20 cellular contexts compared by ENCODE assay signal in the genomic region with DNA sequence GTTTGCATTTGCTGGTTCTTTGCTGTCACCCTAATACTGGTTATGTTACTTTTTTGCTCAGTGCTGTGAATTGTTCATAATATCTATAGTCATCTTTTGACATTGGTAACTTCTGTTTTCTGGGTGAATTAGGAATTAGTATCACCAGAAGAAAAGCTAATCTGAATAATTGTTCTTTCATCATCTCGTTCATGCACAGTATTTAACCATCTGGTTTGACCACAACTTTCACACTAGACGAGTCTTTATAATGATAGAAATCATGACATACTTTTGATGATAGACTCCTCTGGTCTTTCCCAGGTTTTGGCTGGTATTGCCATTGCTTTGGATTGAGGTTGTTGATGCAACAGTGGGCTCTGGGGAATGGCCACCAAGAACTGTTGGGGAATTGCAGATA. TPM values are rescaled to one million over a fixed set of nuclear protein-coding genes. Genes with fewer than 3 reads are reported as not detected.
DNase-seq lines count a peak whose midpoint lies in the region; ATAC-seq lines count a peak whose summit lies in the region.
"Had no signal": no experiment of that assay in that cellular context is flagged by ENCODE, and none has a peak within 500 bp of the region (broad histone marks: within the 10 kb centered on the region; RNA-seq: fewer than 3 reads in every experiment).

No MANE protein-coding gene starts in this region.

- H3K4me3 ChIP-seq in MG63 = no peak overlapping the region
- H3K4me3 ChIP-seq: K562, SJSA1 had no signal

- peaks cover 16% of the 10 kb centered on the region for H3K9me3 Mint-ChIP-seq in activated CD4-positive, alpha-beta T cell treated with anti-CD3 and anti-CD28 coated beads, Interleukin-2, amount 10 ng/mL, durations not matched to agents 24 days and 14 days
- peaks cover 6% of the 10 kb centered on the region for H3K9me3 Mint-ChIP-seq in activated naive CD8-positive, alpha-beta T cell (ENCODE audit: low read depth)
- peaks cover 2% of the 10 kb centered on the region for H3K9me3 Mint-ChIP-seq in activated naive CD8-positive, alpha-beta T cell treated with anti-CD3 and anti-CD28 coated beads for 36 hours
- no peaks in the 10 kb centered on the region for H3K9me3 Mint-ChIP-seq in natural killer cell treated with Interleukin-12 subunit alpha and Interleukin-12 subunit beta and Interleukin-15 and Interleukin-18, amount 100 ng/mL, for 72 hours

- intact Hi-C loops in activated CD4-positive, alpha-beta T cell treated with anti-CD3 and anti-CD28 coated beads, Interleukin-2, amount 10 ng/mL, durations not matched to agents 24 days and 14 days (cut with micrococcal nuclease) = no loop called here

- no peaks in the 10 kb centered on the region for H3K27me3 ChIP-seq in MG63
- H3K27me3 ChIP-seq: SJSA1 had no signal

- H3K27ac Mint-ChIP-seq in activated CD4-positive, alpha-beta T cell treated with anti-CD3 and anti-CD28 coated beads, Interleukin-2, amount 10 ng/mL, durations not matched to agents 24 days and 14 days = peak overlapping the region; percentile 4
- peak overlapping the region; percentile 3 for H3K27ac Mint-ChIP-seq in activated naive CD8-positive, alpha-beta T cell
- H3K27ac Mint-ChIP-seq in activated naive CD8-positive, alpha-beta T cell treated with anti-CD3 and anti-CD28 coated beads for 36 hours = no peak overlapping the region
- peak overlapping the region in 1 of 2 donors; percentile 79 for H3K27ac Mint-ChIP-seq in natural killer cell treated with Interleukin-12 subunit alpha and Interleukin-12 subunit beta and Interleukin-15 and Interleukin-18, amount 100 ng/mL, for 72 hours
- H3K27ac Mint-ChIP-seq: H9 had no signal

- H3K9me3 ChIP-seq in MG63 = peaks cover 6% of the 10 kb centered on the region

- peaks cover 31% of the 10 kb centered on the region for H3K4me1 Mint-ChIP-seq in activated CD4-positive, alpha-beta T cell treated with anti-CD3 and anti-CD28 coated beads, Interleukin-2, amount 10 ng/mL, durations not matched to agents 24 days and 14 days
- H3K4me1 Mint-ChIP-seq in activated naive CD8-positive, alpha-beta T cell (ENCODE audit: low read depth) = peaks cover 37% of the 10 kb centered on the region
- peaks cover 23% of the 10 kb centered on the region for H3K4me1 Mint-ChIP-seq in activated naive CD8-positive, alpha-beta T cell treated with anti-CD3 and anti-CD28 coated beads for 36 hours
- H3K4me1 Mint-ChIP-seq in natural killer cell treated with Interleukin-12 subunit alpha and Interleukin-12 subunit beta and Interleukin-15 and Interleukin-18, amount 100 ng/mL, for 72 hours (ENCODE audit: low read depth in 2 of 2) = peaks cover 37 to 38% of the 10 kb centered on the region in 2 donors
- H3K4me1 Mint-ChIP-seq: H9 had no signal

- no peak for DNase-seq in activated CD4-positive, alpha-beta T cell treated with anti-CD3 and anti-CD28 coated beads, Interleukin-2, amount 10 ng/mL, durations not matched to agents 24 days and 14 days
- DNase-seq in activated CD4-positive, alpha-beta T cell treated with anti-CD3 and anti-CD28 coated beads for 48 hours = no peak
- DNase-seq in activated naive CD8-positive, alpha-beta T cell treated with anti-CD3 and anti-CD28 coated beads for 36 hours = no peak
- no peak for DNase-seq in natural killer cell treated with Interleukin-12 subunit alpha and Interleukin-12 subunit beta and Interleukin-15 and Interleukin-18, amount 100 ng/mL, for 72 hours (ENCODE audit: low spot score)
- DNase-seq in MG63 = no peak
- DNase-seq: Calu3, H9, Kasumi-1, NCI-H2029, NCI-H446, NCI-H524 treated with DMSO at 0.1 percent for 48 hours, NCI-H774, Right ventricle myocardium superior, RPMI8226 had no signal

- ATAC-seq in natural killer cell treated with Interleukin-12 subunit alpha and Interleukin-12 subunit beta and Interleukin-15 and Interleukin-18, amount 100 ng/mL, for 72 hours = peak; percentile 28 to 61
- ATAC-seq in HG02884 (IDR thresholded peaks at IDR 0.05; ENCODE audit: unreplicated experiment) = no peak
- ATAC-seq: K562 had no signal

- H3K36me3 ChIP-seq in MG63 = 0 out of 2 replicates have a peak, but pooled peaks cover 2% of the 10 kb centered on the region

- H3K4me3 Mint-ChIP-seq in activated CD4-positive, alpha-beta T cell treated with anti-CD3 and anti-CD28 coated beads, Interleukin-2, amount 10 ng/mL, durations not matched to agents 24 days and 14 days = no peak overlapping the region
- H3K4me3 Mint-ChIP-seq in activated naive CD8-positive, alpha-beta T cell = no peak overlapping the region
- H3K4me3 Mint-ChIP-seq in activated naive CD8-positive, alpha-beta T cell treated with anti-CD3 and anti-CD28 coated beads for 36 hours = no peak overlapping the region
- peak overlapping the region; percentile 28 for H3K4me3 Mint-ChIP-seq in natural killer cell treated with Interleukin-12 subunit alpha and Interleukin-12 subunit beta and Interleukin-15 and Interleukin-18, amount 100 ng/mL, for 72 hours
- H3K4me3 Mint-ChIP-seq: H9 had no signal

- H3K27me3 Mint-ChIP-seq in activated CD4-positive, alpha-beta T cell treated with anti-CD3 and anti-CD28 coated beads, Interleukin-2, amount 10 ng/mL, durations not matched to agents 24 days and 14 days = no peaks in the 10 kb centered on the region
- no peaks in the 10 kb centered on the region for H3K27me3 Mint-ChIP-seq in activated naive CD8-positive, alpha-beta T cell
- H3K27me3 Mint-ChIP-seq in activated naive CD8-positive, alpha-beta T cell treated with anti-CD3 and anti-CD28 coated beads for 36 hours = no peaks in the 10 kb centered on the region
- no peaks in the 10 kb centered on the region for H3K27me3 Mint-ChIP-seq in natural killer cell treated with Interleukin-12 subunit alpha and Interleukin-12 subunit beta and Interleukin-15 and Interleukin-18, amount 100 ng/mL, for 72 hours

- H3K36me3 Mint-ChIP-seq in activated CD4-positive, alpha-beta T cell treated with anti-CD3 and anti-CD28 coated beads, Interleukin-2, amount 10 ng/mL, durations not matched to agents 24 days and 14 days (ENCODE audit: low read depth) = peaks cover 69% of the 10 kb centered on the region
- peaks cover 47% of the 10 kb centered on the region for H3K36me3 Mint-ChIP-seq in activated naive CD8-positive, alpha-beta T cell
- peaks cover 34% of the 10 kb centered on the region for H3K36me3 Mint-ChIP-seq in activated naive CD8-positive, alpha-beta T cell treated with anti-CD3 and anti-CD28 coated beads for 36 hours
- peaks cover 17% of the 10 kb centered on the region for H3K36me3 Mint-ChIP-seq in natural killer cell treated with Interleukin-12 subunit alpha and Interleukin-12 subunit beta and Interleukin-15 and Interleukin-18, amount 100 ng/mL, for 72 hours

RNA-seq across cellular contexts. Expression of gene SGPL1, which starts 25.1 kb away (rescaled TPM):
- 94.0 and 98.9 TPM in 2 replicates for total RNA-seq in activated CD4-positive, alpha-beta T cell treated with anti-CD3 and anti-CD28 coated beads, Interleukin-2, amount 10 ng/mL, durations not matched to agents 24 days and 14 days
- 10 to 100 TPM; 17.3 to 19.5 TPM for total RNA-seq in activated naive CD8-positive, alpha-beta T cell treated with anti-CD3 and anti-CD28 coated beads for 36 hours
- 10 to 100 TPM; 27.4 to 40.5 TPM for total RNA-seq in natural killer cell treated with Interleukin-12 subunit alpha and Interleukin-12 subunit beta and Interleukin-15 and Interleukin-18, amount 100 ng/mL, for 72 hours
- total RNA-seq in MG63 (2014; rRNA removed; shearing (Covaris generic); ENCODE audit: low replicate concordance) = 16.4 and 19.3 TPM in 2 replicates

RNA-seq across cellular contexts. Expression of gene PCBD1, which starts 47.5 kb away (rescaled TPM):
- 63.2 and 67.7 TPM in 2 replicates for total RNA-seq in activated CD4-positive, alpha-beta T cell treated with anti-CD3 and anti-CD28 coated beads, Interleukin-2, amount 10 ng/mL, durations not matched to agents 24 days and 14 days
- total RNA-seq in activated naive CD8-positive, alpha-beta T cell treated with anti-CD3 and anti-CD28 coated beads for 36 hours = 10 to 100 TPM; 36.1 to 37.3 TPM
- total RNA-seq in natural killer cell treated with Interleukin-12 subunit alpha and Interleukin-12 subunit beta and Interleukin-15 and Interleukin-18, amount 100 ng/mL, for 72 hours = 10 to 100 TPM; 32.6 to 44.9 TPM
- 21.0 and 56.9 TPM in 2 replicates for total RNA-seq in MG63 (2014; rRNA removed; shearing (Covaris generic); ENCODE audit: low replicate concordance)

RNA-seq across cellular contexts. Expression of gene TBATA, which starts 55.7 kb away (rescaled TPM):
- not detected in 2 replicates for total RNA-seq in activated CD4-positive, alpha-beta T cell treated with anti-CD3 and anti-CD28 coated beads, Interleukin-2, amount 10 ng/mL, durations not matched to agents 24 days and 14 days
- not detected for total RNA-seq in activated naive CD8-positive, alpha-beta T cell treated with anti-CD3 and anti-CD28 coated beads for 36 hours
- not detected for total RNA-seq in natural killer cell treated with Interleukin-12 subunit alpha and Interleukin-12 subunit beta and Interleukin-15 and Interleukin-18, amount 100 ng/mL, for 72 hours
- total RNA-seq in MG63 (2014; rRNA removed; shearing (Covaris generic); ENCODE audit: low replicate concordance) = not detected in 2 replicates
- total RNA-seq: A172, Calu3, H9, K562, MCF 10A, Right ventricle myocardium superior, SJSA1 had no signal
